Comparison of ENCODE assay signal across 8 cellular contexts in genomic region chr7:104267701-104268368, GRCh38.
DNase-seq lines count a peak whose midpoint lies in the region; ATAC-seq and TF ChIP-seq lines count a peak whose summit lies in the region.

No MANE protein-coding gene starts in this region.

- POLR2A ChIA-PET in A673 (lab: Charles Lee; ENCODE audit: low non-redundant PET) = no interaction called here

- no peaks in the 10 kb centered on the region for H4K20me1 ChIP-seq in GM23248 (ENCODE audit: insufficient read depth)

- H3F3A ChIP-seq in GM23248 (ENCODE audit: insufficient read depth) = peaks cover 14% of the 10 kb centered on the region; the same call in 1 of the 2 replicates

- no peaks in the 10 kb centered on the region for H3K4me1 ChIP-seq in A673 (ENCODE audit: insufficient read depth, low read length, poor library complexity, severe bottlenecking)
- no peaks in the 10 kb centered on the region for H3K4me1 ChIP-seq in GM23248 (ENCODE audit: insufficient read depth)
- H3K4me1 ChIP-seq in thyroid gland = no peaks in the 10 kb centered on the region

- H3K9ac ChIP-seq in GM23248 = no peak overlapping the region

- no peaks in the 10 kb centered on the region for H3K36me3 ChIP-seq in A673 (ENCODE audit: insufficient read depth, low read length, poor library complexity, severe bottlenecking)
- H3K36me3 ChIP-seq in GM23248 (ENCODE audit: low read depth) = no peaks in the 10 kb centered on the region
- H3K36me3 ChIP-seq in thyroid gland = no peaks in the 10 kb centered on the region

- no peaks in the 10 kb centered on the region for H3K79me2 ChIP-seq in GM23248 (ENCODE audit: insufficient read depth)

- DNase-seq in A673 (ENCODE audit: low spot score) (peak; percentile 40), GM23248 (peak; percentile 38), RPMI7951 (ENCODE audit: low read depth) (peak; percentile 14), germinal center (ENCODE audit: low spot score) (peak; percentile 2), T-helper 9 cell (no peak), thyroid gland (no peak)
- no peak for DNase-seq in central memory CD4-positive, alpha-beta T cell

- in situ Hi-C loops in GM23248 (cut with MboI) = no loop called here

- H3K4me2 ChIP-seq in GM23248 (ENCODE audit: unreplicated experiment) = no peak overlapping the region

- no peaks in the 10 kb centered on the region for H3K9me2 ChIP-seq in GM23248 (ENCODE audit: insufficient read depth)

- H3K9me3 ChIP-seq in A673 (ENCODE audit: low read depth, low read length, poor library complexity, severe bottlenecking) = no peaks in the 10 kb centered on the region
- H3K9me3 ChIP-seq in GM23248 (ENCODE audit: low read depth) = no peaks in the 10 kb centered on the region
- H3K9me3 ChIP-seq in thyroid gland = no peaks in the 10 kb centered on the region

- intact Hi-C loops in A673 (cut with micrococcal nuclease; ENCODE audit: unreplicated experiment) = loop anchor here (5.0 kb wide), 1 partner anchor 696 kb away; no protein-coding TSS in a partner anchor
- intact Hi-C loops in thyroid gland (cut with DNase I) = no loop called here

- no peak for ATAC-seq in esophagus mucosa

- no peak overlapping the region for H3K27ac ChIP-seq in A673 (ENCODE audit: low read depth, low read length, poor library complexity, severe bottlenecking)
- no peak overlapping the region for H3K27ac ChIP-seq in GM23248
- H3K27ac ChIP-seq in thyroid gland = no peak overlapping the region

- BruUV-seq in A673 (replicated peaks; lab: Mats Ljungman, UMichigan) = no TSS peak

- H3K4me3 ChIP-seq in A673 (ENCODE audit: low read depth, low read length, poor library complexity, severe bottlenecking) = no peak overlapping the region
- no peak overlapping the region for H3K4me3 ChIP-seq in GM23248
- H3K4me3 ChIP-seq in thyroid gland (replicated peaks in 1 of 3) = no peak overlapping the region

- peak; percentile 71 for TF ChIP-seq CTCF in A673 (conservative IDR thresholded peaks at IDR 0.05; ENCODE audit: low read depth, low read length)
- peak in 3 of 6 experiments; percentile 38 to 59 (median 38) for TF ChIP-seq CTCF in thyroid gland (IDR thresholded peaks at IDR 0.05)

- H3K27me3 ChIP-seq in A673 (replicated peaks; ENCODE audit: insufficient read depth, low read depth, low read length, poor library complexity) (peaks cover 15% of the 10 kb centered on the region), GM23248 (replicated peaks; ENCODE audit: insufficient read depth) (no peaks in the 10 kb centered on the region), thyroid gland (no peaks in the 10 kb centered on the region)

- CTCF ChIA-PET in A673 (lab: Charles Lee) = interaction anchor here (0.5 to 1.5 kb wide), 4 partner anchors 36 to 800 kb away, joined by 3 to 9 read pairs (median 6); no protein-coding TSS in a partner anchor

- TF ChIP-seq POLR2A in thyroid gland (IDR thresholded peaks at IDR 0.05) = no peak

- 6 to 7% methylated on average over 3 of the region's 3 CpGs for WGBS in GM23248 (ENCODE audit: low coverage in 1 of 2, low lambda C conversion rate in 2 of 2, missing lambda C conversion rate in 2 of 2), 2 experiments
- 55 to 59% methylated on average over 3 of the region's 3 CpGs for WGBS in thyroid gland, 2 donors

- H2AFZ ChIP-seq in GM23248 = no peak overlapping the region

Comparison
In these comparisons a context has a peak if more than half of its experiments do, and no peak if none do; other contexts are left out.
1. DNase-seq: peak in A673 (single experiment), GM23248 (single experiment), RPMI7951 (single experiment) and germinal center (single experiment); none in T-helper 9 cell (single experiment), central memory CD4-positive, alpha-beta T cell (single experiment) and thyroid gland (0 of 2).